ENCODE assay signal across 18 cellular contexts in genomic region chr1:214801191-214801590, GRCh38.
DNase-seq lines count a peak whose midpoint lies in the region; ATAC-seq and TF ChIP-seq lines count a peak whose summit lies in the region.
"Had no signal": no experiment of that assay in that cellular context is flagged by ENCODE, and none has a peak within 500 bp of the region (broad histone marks: within the 10 kb centered on the region; RNA-seq: fewer than 3 reads in every experiment).

No MANE protein-coding gene starts in this region.

- intact Hi-C loops in activated CD4-positive, alpha-beta T cell treated with anti-CD3 and anti-CD28 coated beads, Interleukin-2, amount 10 ng/mL, durations not matched to agents 24 days and 14 days (cut with micrococcal nuclease), result no loop called here

- CTCF ChIA-PET in RWPE1 (lab: Yijun Ruan, JAX), result no interaction called here
- CTCF ChIA-PET in activated CD4-positive, alpha-beta memory T cell treated with anti-CD3 and anti-CD28 coated beads, Interleukin-2, amount 10 ng/mL, durations not matched to agents 7 days and 5 days (lab: Charles Lee), result no interaction called here

- H3K27me3 Mint-ChIP-seq in HFFc6 (ENCODE audit: insufficient read depth), result peaks cover 2% of the 10 kb centered on the region; the same call in 1 of the 2 replicates
- no peaks in the 10 kb centered on the region for H3K27me3 Mint-ChIP-seq in activated CD4-positive, alpha-beta T cell treated with anti-CD3 and anti-CD28 coated beads, Interleukin-2, amount 10 ng/mL, durations not matched to agents 24 days and 14 days
- H3K27me3 Mint-ChIP-seq in activated CD4-positive, alpha-beta memory T cell treated with anti-CD3 and anti-CD28 coated beads, Interleukin-2, amount 10 ng/mL, durations not matched to agents 7 days and 5 days, result no peaks in the 10 kb centered on the region

- no peak for TF ChIP-seq CTCF in HFFc6 (IDR thresholded peaks at IDR 0.05)
- no peak for TF ChIP-seq CTCF in RWPE1 (conservative IDR thresholded peaks at IDR 0.05; ENCODE audit: low read depth)
- no peak for TF ChIP-seq CTCF in fibroblast of mammary gland (conservative IDR thresholded peaks at IDR 0.05; ENCODE audit: control insufficient read depth, insufficient read depth, low read depth, low read length)

- POLR2A ChIA-PET in RWPE1 (lab: Yijun Ruan, JAX; ENCODE audit: low non-redundant PET), result no interaction called here
- POLR2A ChIA-PET in activated CD4-positive, alpha-beta memory T cell treated with anti-CD3 and anti-CD28 coated beads, Interleukin-2, amount 10 ng/mL, durations not matched to agents 7 days and 5 days (lab: Charles Lee), result no interaction called here

- peaks cover 6% of the 10 kb centered on the region for H3K9me3 Mint-ChIP-seq in HFFc6
- no peaks in the 10 kb centered on the region for H3K9me3 Mint-ChIP-seq in activated CD4-positive, alpha-beta T cell treated with anti-CD3 and anti-CD28 coated beads, Interleukin-2, amount 10 ng/mL, durations not matched to agents 24 days and 14 days
- no peaks in the 10 kb centered on the region for H3K9me3 Mint-ChIP-seq in activated CD4-positive, alpha-beta memory T cell treated with anti-CD3 and anti-CD28 coated beads, Interleukin-2, amount 10 ng/mL, durations not matched to agents 7 days and 5 days

- H3K4me3 ChIP-seq in fibroblast of mammary gland (ENCODE audit: control insufficient read depth, low read depth, low read length), result no peak overlapping the region
- H3K4me3 ChIP-seq: BLaER1, PC-9, SJCRH30 had no signal

- no peak overlapping the region for H3K27ac ChIP-seq in RWPE1
- H3K27ac ChIP-seq: BLaER1, PC-9, SJCRH30 had no signal

- ATAC-seq in HG02623 (IDR thresholded peaks at IDR 0.05; ENCODE audit: unreplicated experiment), result no peak

- H3K36me3 Mint-ChIP-seq in HFFc6 (ENCODE audit: low read depth), result peaks cover 12% of the 10 kb centered on the region
- no peaks in the 10 kb centered on the region for H3K36me3 Mint-ChIP-seq in activated CD4-positive, alpha-beta T cell treated with anti-CD3 and anti-CD28 coated beads, Interleukin-2, amount 10 ng/mL, durations not matched to agents 24 days and 14 days (ENCODE audit: low read depth)
- no peaks in the 10 kb centered on the region for H3K36me3 Mint-ChIP-seq in activated CD4-positive, alpha-beta memory T cell treated with anti-CD3 and anti-CD28 coated beads, Interleukin-2, amount 10 ng/mL, durations not matched to agents 7 days and 5 days (ENCODE audit: low read depth)
- H3K36me3 Mint-ChIP-seq: CD4-positive, alpha-beta memory T cell had no signal

- H3K4me3 Mint-ChIP-seq in HFFc6, result no peak overlapping the region
- no peak overlapping the region for H3K4me3 Mint-ChIP-seq in activated CD4-positive, alpha-beta T cell treated with anti-CD3 and anti-CD28 coated beads, Interleukin-2, amount 10 ng/mL, durations not matched to agents 24 days and 14 days
- no peak overlapping the region for H3K4me3 Mint-ChIP-seq in activated CD4-positive, alpha-beta memory T cell treated with anti-CD3 and anti-CD28 coated beads, Interleukin-2, amount 10 ng/mL, durations not matched to agents 7 days and 5 days
- H3K4me3 Mint-ChIP-seq: CD4-positive, alpha-beta memory T cell had no signal

- peak; percentile 17 for DNase-seq in AG20443 (ENCODE audit: low spot score)
- DNase-seq in HFFc6, result peak; percentile 49
- peak; percentile 31 for DNase-seq in RWPE1 (ENCODE audit: low spot score)
- DNase-seq in fibroblast of mammary gland (ENCODE audit: low read depth), result peak; percentile 42
- DNase-seq in activated CD4-positive, alpha-beta T cell treated with anti-CD3 and anti-CD28 coated beads, Interleukin-2, amount 10 ng/mL, durations not matched to agents 24 days and 14 days, result no peak
- DNase-seq in activated CD4-positive, alpha-beta memory T cell treated with anti-CD3 and anti-CD28 coated beads, Interleukin-2, amount 10 ng/mL, durations not matched to agents 7 days and 5 days, result no peak
- no peak for DNase-seq in putamen (ENCODE audit: low spot score)
- DNase-seq: Calu3, NCI-H1092 treated with DMSO at 0.1 percent for 48 hours, NCI-H146, NCI-H2029 treated with DMSO at 0.1 percent for 48 hours, NCI-H2171, NCI-H526, PC-9, SJCRH30 had no signal

- H3K4me1 Mint-ChIP-seq in HFFc6 (ENCODE audit: low read depth), result peaks cover 13% of the 10 kb centered on the region
- H3K4me1 Mint-ChIP-seq in activated CD4-positive, alpha-beta T cell treated with anti-CD3 and anti-CD28 coated beads, Interleukin-2, amount 10 ng/mL, durations not matched to agents 24 days and 14 days, result no peaks in the 10 kb centered on the region
- no peaks in the 10 kb centered on the region for H3K4me1 Mint-ChIP-seq in activated CD4-positive, alpha-beta memory T cell treated with anti-CD3 and anti-CD28 coated beads, Interleukin-2, amount 10 ng/mL, durations not matched to agents 7 days and 5 days
- H3K4me1 Mint-ChIP-seq: CD4-positive, alpha-beta memory T cell had no signal

- H3K27ac Mint-ChIP-seq in HFFc6, result no peak overlapping the region
- no peak overlapping the region for H3K27ac Mint-ChIP-seq in activated CD4-positive, alpha-beta T cell treated with anti-CD3 and anti-CD28 coated beads, Interleukin-2, amount 10 ng/mL, durations not matched to agents 24 days and 14 days
- H3K27ac Mint-ChIP-seq in activated CD4-positive, alpha-beta memory T cell treated with anti-CD3 and anti-CD28 coated beads, Interleukin-2, amount 10 ng/mL, durations not matched to agents 7 days and 5 days, result no peak overlapping the region
- H3K27ac Mint-ChIP-seq: CD4-positive, alpha-beta memory T cell had no signal

Comparison
In these comparisons a context has a peak if more than half of its experiments do, and no peak if none do; other contexts are left out.
1. DNase-seq: peak in AG20443 (single experiment), HFFc6 (single experiment), RWPE1 (single experiment) and fibroblast of mammary gland (single experiment); none in activated CD4-positive, alpha-beta T cell treated with anti-CD3 and anti-CD28 coated beads, Interleukin-2, amount 10 ng/mL, durations not matched to agents 24 days and 14 days (single experiment), activated CD4-positive, alpha-beta memory T cell treated with anti-CD3 and anti-CD28 coated beads, Interleukin-2, amount 10 ng/mL, durations not matched to agents 7 days and 5 days (single experiment) and putamen (single experiment).